19 cellular contexts compared by ENCODE assay signal in genomic region chr4:16707874-16708273, GRCh38.
A peak's percentile ranks its signal among the peaks of the same experiment; 100 is the strongest.
DNase-seq lines count a peak whose midpoint lies in the region; ATAC-seq and TF ChIP-seq lines count a peak whose summit lies in the region.
"Had no signal": no experiment of that assay in that cellular context is flagged by ENCODE, and none has a peak within 500 bp of the region (broad histone marks: within the 10 kb centered on the region; RNA-seq: fewer than 3 reads in every experiment).

No MANE protein-coding gene starts in this region.

- DNase-seq in AG10803 (ENCODE audit: low read depth), result peak; percentile 81
- peak; percentile 87 for DNase-seq in M059J (ENCODE audit: low read depth)
- peak; percentile 27 for DNase-seq in astrocyte of the spinal cord (ENCODE audit: low read depth, low spot score)
- peak; percentile 25 for DNase-seq in iris pigment epithelial cell (ENCODE audit: low read depth)
- DNase-seq in UCSD-AML1 (lab: John Stamatoyannopoulos, UW; ENCODE audit: unreplicated experiment), result no peak
- no peak for DNase-seq in T-helper 2 cell
- no peak for DNase-seq in stimulated activated CD4-positive, alpha-beta T cell treated with anti-CD3 and anti-CD28 coated beads, Interleukin-2, amount 100 ng/mL, for 24 hours
- DNase-seq: CD8-positive, alpha-beta T cell; DMS79 treated with DMSO at 0.1 percent for 48 hours; GF-D8; HCEC 1CT; MV-4-11; NCI-H1417 treated with DMSO at 0.1 percent for 48 hours; NCI-H2029; NCI-H2171 treated with DMSO at 0.1 percent for 48 hours; NCI-H510A; NCI-H82 had no signal

- no peak for TF ChIP-seq CTCF in AG10803 (conservative IDR thresholded peaks at IDR 0.05; ENCODE audit: low read length)
- no peak for TF ChIP-seq CTCF in astrocyte of the spinal cord (IDR thresholded peaks at IDR 0.05; ENCODE audit: low read depth, low read length)

- in situ Hi-C loops in astrocyte of the spinal cord (cut with HindIII; ENCODE audit: low sequenced_read_pairs), result no loop called here

- ATAC-seq in GM21737 (IDR thresholded peaks at IDR 0.05; ENCODE audit: unreplicated experiment), result no peak
- ATAC-seq: CD8-positive, alpha-beta T cell; Right ventricle myocardium inferior had no signal

- H3K4me3 ChIP-seq in AG10803 (ENCODE audit: low read length) (no peak overlapping the region), astrocyte of the spinal cord (ENCODE audit: low read depth, low read length) (no peak overlapping the region)

Comparison
In these comparisons a context has a peak if more than half of its experiments do, and no peak if none do; other contexts are left out.
1. DNase-seq: peak in AG10803 (single experiment), M059J (single experiment), astrocyte of the spinal cord (single experiment) and iris pigment epithelial cell (single experiment); none in UCSD-AML1 (single experiment), T-helper 2 cell (0 of 5) and stimulated activated CD4-positive, alpha-beta T cell treated with anti-CD3 and anti-CD28 coated beads, Interleukin-2, amount 100 ng/mL, for 24 hours (0 of 2).